ENCODE assay signal across 21 cellular contexts in the genomic region with DNA sequence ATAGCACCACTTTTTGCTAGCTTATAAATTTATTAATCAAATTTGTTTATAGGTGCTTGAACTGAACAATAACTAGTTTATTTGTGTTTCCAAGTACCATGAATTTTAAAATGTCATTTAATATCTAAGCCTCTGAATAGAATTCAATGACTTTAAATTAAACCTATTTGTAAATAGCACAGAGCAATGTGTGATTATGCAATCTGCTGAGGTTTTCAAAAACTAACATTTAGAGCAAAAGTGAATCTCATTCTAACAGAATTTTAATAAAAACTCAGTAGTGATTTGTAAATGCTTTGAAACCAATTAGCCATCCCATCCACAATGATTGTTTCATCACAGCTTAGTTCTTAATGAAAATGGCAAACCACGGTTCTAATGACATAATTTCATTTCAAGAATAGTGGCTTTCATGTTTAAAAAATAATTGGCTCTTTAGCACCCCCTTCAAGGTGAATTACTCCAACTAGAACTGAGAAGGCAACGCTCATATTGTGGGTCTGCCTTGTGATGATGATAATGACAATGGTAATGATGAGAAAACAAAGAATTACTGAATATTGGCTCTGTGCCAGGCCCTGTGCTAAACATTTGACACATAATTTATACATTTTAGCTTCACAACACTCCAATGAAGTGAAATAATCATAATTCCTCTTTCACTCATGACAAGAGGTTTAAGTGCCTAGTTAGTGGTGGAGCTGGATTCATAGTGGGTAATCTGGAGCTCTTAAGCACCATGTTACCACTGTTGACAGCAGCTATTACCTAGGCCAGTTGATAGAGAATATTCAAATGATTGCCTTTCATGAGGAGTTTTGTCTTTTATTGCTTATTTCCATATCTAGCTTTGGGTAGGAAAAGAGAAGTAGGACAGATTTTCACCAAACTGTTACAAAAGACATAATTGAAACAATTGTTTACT.
DNase-seq lines count a peak whose midpoint lies in the region; ATAC-seq, FAIRE-seq and TF ChIP-seq lines count a peak whose summit lies in the region.
"Had no signal": no experiment of that assay in that cellular context is flagged by ENCODE, and none has a peak within 500 bp of the region (broad histone marks: within the 10 kb centered on the region; RNA-seq: fewer than 3 reads in every experiment).

No MANE protein-coding gene starts in this region.

- no peak overlapping the region for H3K9ac ChIP-seq in astrocyte (ENCODE audit: low read length)
- no peak overlapping the region for H3K9ac ChIP-seq in subcutaneous abdominal adipose tissue (ENCODE audit: low read length in 5 of 5)

- no peaks in the 10 kb centered on the region for H3K9me3 Mint-ChIP-seq in astrocyte (ENCODE audit: unreplicated experiment)
- H3K9me3 Mint-ChIP-seq: activated T-cell treated with anti-CD3 and anti-CD28 coated beads, Interleukin-2, amount 50 U/mL, for 4 hours; stimulated activated memory B cell treated with anti-CD40 and anti-IgM and Interleukin-4, amounts not matched to agents 10 μg/mL and 1 μg/mL and 100 μg/mL, for 72 hours had no signal

- no peaks in the 10 kb centered on the region for H3K36me3 ChIP-seq in astrocyte (ENCODE audit: insufficient read depth, low read length)
- H3K36me3 ChIP-seq in subcutaneous abdominal adipose tissue (ENCODE audit: control insufficient read depth in 5 of 5, insufficient read depth in 5 of 5, low read length in 5 of 5): no peaks in the 10 kb centered on the region
- H3K36me3 ChIP-seq: cardiac muscle cell, pancreas, thoracic aorta had no signal

- H3K4me1 ChIP-seq in astrocyte (ENCODE audit: insufficient read depth, low read length): peaks cover 12% of the 10 kb centered on the region
- H3K4me1 ChIP-seq in subcutaneous abdominal adipose tissue (ENCODE audit: control insufficient read depth in 5 of 5, insufficient read depth in 5 of 5, low read length in 5 of 5): peaks cover 4 to 55% (median 38%) of the 10 kb centered on the region in 5 donors
- H3K4me1 ChIP-seq: pancreas had no signal

- H3K4me3 Mint-ChIP-seq in astrocyte (ENCODE audit: unreplicated experiment): no peak overlapping the region
- H3K4me3 Mint-ChIP-seq: activated T-cell treated with anti-CD3 and anti-CD28 coated beads, Interleukin-2, amount 50 U/mL, for 4 hours; CD14-positive monocyte; stimulated activated memory B cell treated with anti-CD40 and anti-IgM and Interleukin-4, amounts not matched to agents 10 μg/mL and 1 μg/mL and 100 μg/mL, for 72 hours had no signal

- intact Hi-C loops in Right ventricle myocardium inferior (cut with DNase I): loop anchor here (5.0 to 10.0 kb wide), 2 partner anchors 144 to 328 kb away; a partner anchor contains a TSS
- intact Hi-C loops in cardiac septum (cut with DNase I): no loop called here

- no peaks in the 10 kb centered on the region for H3K9me3 ChIP-seq in astrocyte (ENCODE audit: insufficient read depth, low read depth, low read length)
- H3K9me3 ChIP-seq in subcutaneous abdominal adipose tissue (ENCODE audit: control insufficient read depth in 5 of 5, low read length in 5 of 5): no peaks in the 10 kb centered on the region
- H3K9me3 ChIP-seq: pancreas, thoracic aorta had no signal

- H3K27me3 ChIP-seq in astrocyte (ENCODE audit: insufficient read depth, low read length) (no peaks in the 10 kb centered on the region), subcutaneous abdominal adipose tissue (ENCODE audit: control insufficient read depth in 5 of 5, insufficient read depth in 4 of 5, low read length in 5 of 5) (no peaks in the 10 kb centered on the region)
- H3K27me3 ChIP-seq: cardiac muscle cell, pancreas had no signal

- no peak overlapping the region for H3K27ac ChIP-seq in astrocyte (ENCODE audit: low read depth, low read length)
- H3K27ac ChIP-seq in subcutaneous abdominal adipose tissue (ENCODE audit: low read depth, low read length): peak overlapping the region; percentile 31
- H3K27ac ChIP-seq: cardiac muscle cell, HL-60, pancreas had no signal

- no peaks in the 10 kb centered on the region for H3K27me3 Mint-ChIP-seq in astrocyte (ENCODE audit: low read depth, unreplicated experiment)
- H3K27me3 Mint-ChIP-seq: stimulated activated memory B cell treated with anti-CD40 and anti-IgM and Interleukin-4, amounts not matched to agents 10 μg/mL and 1 μg/mL and 100 μg/mL, for 72 hours had no signal

- H3K4me1 Mint-ChIP-seq in astrocyte (ENCODE audit: low read depth, unreplicated experiment): peaks cover 22% of the 10 kb centered on the region
- H3K4me1 Mint-ChIP-seq: CD14-positive monocyte; stimulated activated memory B cell treated with anti-CD40 and anti-IgM and Interleukin-4, amounts not matched to agents 10 μg/mL and 1 μg/mL and 100 μg/mL, for 72 hours had no signal

- no peaks in the 10 kb centered on the region for H3K36me3 Mint-ChIP-seq in astrocyte (ENCODE audit: low read depth, unreplicated experiment)
- H3K36me3 Mint-ChIP-seq: CD14-positive monocyte; stimulated activated memory B cell treated with anti-CD40 and anti-IgM and Interleukin-4, amounts not matched to agents 10 μg/mL and 1 μg/mL and 100 μg/mL, for 72 hours had no signal

- H3K79me2 ChIP-seq in astrocyte (ENCODE audit: insufficient read depth, low read length): peaks cover 49% of the 10 kb centered on the region

- H4K20me1 ChIP-seq in astrocyte (ENCODE audit: insufficient read depth, low read length): no peaks in the 10 kb centered on the region

- TF ChIP-seq CTCF in astrocyte (IDR thresholded peaks at IDR 0.05; ENCODE audit: insufficient read depth, low read depth, low read length): no peak

- peak; percentile 65 for ATAC-seq in Right ventricle myocardium inferior
- no peak for ATAC-seq in HG03378 (IDR thresholded peaks at IDR 0.05; ENCODE audit: unreplicated experiment)
- ATAC-seq: activated T-cell treated with anti-CD3 and anti-CD28 coated beads, Interleukin-2, amount 50 U/mL, for 4 hours; pancreas; stimulated activated memory B cell treated with anti-CD40 and anti-IgM and Interleukin-4, amounts not matched to agents 10 μg/mL and 1 μg/mL and 100 μg/mL, for 72 hours had no signal

- no peak overlapping the region for H3K27ac Mint-ChIP-seq in astrocyte (ENCODE audit: unreplicated experiment)
- H3K27ac Mint-ChIP-seq: CD14-positive monocyte; stimulated activated memory B cell treated with anti-CD40 and anti-IgM and Interleukin-4, amounts not matched to agents 10 μg/mL and 1 μg/mL and 100 μg/mL, for 72 hours had no signal

- no peak for DNase-seq in Right ventricle myocardium inferior (ENCODE audit: missing footprints)
- no peak for DNase-seq in cardiac septum (ENCODE audit: low spot score)
- peak; percentile 35 to 46 for DNase-seq in NCI-H187 (lab: John Stamatoyannopoulos, UW)
- DNase-seq in astrocyte (ENCODE audit: low read depth): no peak
- DNase-seq in stimulated activated CD4-positive, alpha-beta T cell treated with anti-CD3 and anti-CD28 coated beads, Interleukin-4, amount 100 ng/mL, for 4 hours: no peak
- no peak for DNase-seq in mucosa of gallbladder (ENCODE audit: low spot score)
- DNase-seq: activated CD8-positive, alpha-beta memory T cell treated with anti-CD3 and anti-CD28 coated beads for 24 hours; activated naive CD4-positive, alpha-beta T cell treated with Interleukin-2 at 50 U/mL for 16 hours; activated T-cell treated with anti-CD3 and anti-CD28 coated beads, Interleukin-2, amount 50 U/mL, for 4 hours; amygdala; foreskin fibroblast; kidney; pancreas had no signal

- no peak overlapping the region for H3K4me2 ChIP-seq in astrocyte (ENCODE audit: low read length)

- H3K4me3 ChIP-seq in astrocyte (ENCODE audit: insufficient read depth, low read depth, low read length) (no peak overlapping the region), subcutaneous abdominal adipose tissue (ENCODE audit: low read depth in 1 of 5, low read length in 5 of 5) (no peak overlapping the region)
- H3K4me3 ChIP-seq: cardiac muscle cell, pancreas, thoracic aorta had no signal

- H2AFZ ChIP-seq in astrocyte (ENCODE audit: low read depth, low read length): no peak overlapping the region

- FAIRE-seq in astrocyte (lab: Jason Lieb, UNC): peak; percentile 66
- FAIRE-seq: kidney, pancreas, TTC549 had no signal

Comparison
In these comparisons a context has a peak if more than half of its experiments do, and no peak if none do; other contexts are left out.
1. DNase-seq: peak in NCI-H187 (2 of 2); none in Right ventricle myocardium inferior (single experiment), cardiac septum (single experiment), astrocyte (single experiment), stimulated activated CD4-positive, alpha-beta T cell treated with anti-CD3 and anti-CD28 coated beads, Interleukin-4, amount 100 ng/mL, for 4 hours (0 of 2) and mucosa of gallbladder (single experiment).